ENCODE assay signal across 1 cellular context in genomic region chr6:53918854-53919253, GRCh38.
TF ChIP-seq lines count a peak whose summit lies in the region.

No MANE protein-coding gene starts in this region.

TF ChIP-seq in GM23338, 12 proteins besides CTCF, POLR2A, EP300 and RAD21 (continued from another document):
- no peak for TF ChIP-seq ETS1 (IDR thresholded peaks at IDR 0.05)
- no peak for TF ChIP-seq EZH2 (IDR thresholded peaks at IDR 0.05; ENCODE audit: low read depth, unreplicated experiment)
